8 cellular contexts compared by ENCODE assay signal in genomic region chr20:35992713-35993335, GRCh38. TPM values are rescaled to one million over a fixed set of nuclear protein-coding genes. Genes with fewer than 3 reads are reported as not detected.
DNase-seq lines count a peak whose midpoint lies in the region; ATAC-seq, FAIRE-seq and TF ChIP-seq lines count a peak whose summit lies in the region.

No MANE protein-coding gene starts in this region.

- peaks cover 10% of the 10 kb centered on the region for H3K27me3 ChIP-seq in foreskin keratinocyte

- peak; percentile 75 for FAIRE-seq in RCC 7860 (lab: Jason Lieb, UNC)

- H3K27ac ChIP-seq in foreskin keratinocyte = no peak overlapping the region

- DNase-seq in DMS53 (lab: John Stamatoyannopoulos, UW) = peak; percentile 83
- peak; percentile 60 for DNase-seq in LHCN-M2 (ENCODE audit: low read depth)
- DNase-seq in RCC 7860 (ENCODE audit: low spot score) = peak; percentile 62
- peak; percentile 8 for DNase-seq in activated effector memory CD4-positive, alpha-beta T cell treated with Interleukin-2 at 50 U/mL for 16 hours
- peak in 1 of 2 donors; percentile 31 for DNase-seq in foreskin keratinocyte
- DNase-seq in non-pigmented ciliary epithelial cell (ENCODE audit: low read depth) = peak; percentile 18

- TF ChIP-seq CTCF in foreskin keratinocyte (conservative IDR thresholded peaks at IDR 0.05) = peak; percentile 81

- ATAC-seq in foreskin keratinocyte (peak; percentile 40), HG02678 (IDR thresholded peaks at IDR 0.05; ENCODE audit: unreplicated experiment) (no peak), GM18870 (IDR thresholded peaks at IDR 0.05; ENCODE audit: unreplicated experiment) (no peak)

- no peaks in the 10 kb centered on the region for H3K4me1 ChIP-seq in foreskin keratinocyte

RNA-seq across cellular contexts. Expression of gene CNBD2, which starts 24.4 kb away (rescaled TPM):
- total RNA-seq in LHCN-M2 (2014; rRNA removed) (1.4 TPM in 2 replicates), foreskin keratinocyte (1.4 and 1.8 TPM in 2 replicates)
- polyA plus RNA-seq in LHCN-M2 (2012) = 1.8 TPM
- 2.4 and 2.6 TPM in 2 replicates for polyA plus RNA-seq in foreskin keratinocyte

RNA-seq across cellular contexts. Expression of gene SCAND1, which starts 38.5 kb away (rescaled TPM):
- total RNA-seq in LHCN-M2 (2014; rRNA removed) = 125 and 133 TPM in 2 replicates
- polyA plus RNA-seq in LHCN-M2 (2012) = 66.8 TPM
- 37.6 and 40.5 TPM in 2 replicates for total RNA-seq in foreskin keratinocyte
- polyA plus RNA-seq in foreskin keratinocyte = 54.4 and 64.6 TPM in 2 replicates
